In genomic region chr1:244414543-244414942, GRCh38 we compare ENCODE assay signal across 14 cellular contexts. TPM values are rescaled to one million over a fixed set of nuclear protein-coding genes. Genes with fewer than 3 reads are reported as not detected.
DNase-seq lines count a peak whose midpoint lies in the region; ATAC-seq and TF ChIP-seq lines count a peak whose summit lies in the region.
"Had no signal": no experiment of that assay in that cellular context is flagged by ENCODE, and none has a peak within 500 bp of the region (broad histone marks: within the 10 kb centered on the region; RNA-seq: fewer than 3 reads in every experiment).

No MANE protein-coding gene starts in this region.

- DNase-seq in AG08396 (ENCODE audit: low spot score), result peak; percentile 55
- DNase-seq in HT1080 (ENCODE audit: low read depth), result peak; percentile 43
- DNase-seq in cardiac fibroblast (ENCODE audit: low read depth in 2 of 2), result peak; percentile 77 to 79
- peak; percentile 59 for DNase-seq in islet precursor cell
- DNase-seq in posterior vena cava (ENCODE audit: low spot score), result no peak
- DNase-seq in testis, result no peak
- DNase-seq in SKM-1 (lab: John Stamatoyannopoulos, UW; ENCODE audit: unreplicated experiment), result no peak
- DNase-seq: activated CD8-positive, alpha-beta memory T cell treated with anti-CD3 and anti-CD28 coated beads, Interleukin-2, amount 50 U/mL, for 48 hours; caudate nucleus; CD4-positive, CD25-positive, alpha-beta regulatory T cell; NCI-H345; Peyer's patch; thyroid gland had no signal

- WGBS in testis, 2 donors, result 86 to 88% methylated on average over 1 of the region's 1 CpG

- TF ChIP-seq CTCF in cardiac fibroblast (IDR thresholded peaks at IDR 0.05; ENCODE audit: low read depth, low read length), result peak; percentile 66
- no peak for TF ChIP-seq CTCF in testis (IDR thresholded peaks at IDR 0.05)

- no peak overlapping the region for H3K27ac ChIP-seq in testis
- H3K27ac ChIP-seq: Peyer's patch, thyroid gland had no signal

- H3K4me3 ChIP-seq in cardiac fibroblast (replicated peaks in 1 of 2; ENCODE audit: low read depth in 2 of 2, low read length in 2 of 2), result no peak overlapping the region
- no peak overlapping the region for H3K4me3 ChIP-seq in testis
- H3K4me3 ChIP-seq: Peyer's patch, thyroid gland had no signal

- no peak for TF ChIP-seq POLR2A in testis (IDR thresholded peaks at IDR 0.05)

- no peaks in the 10 kb centered on the region for H3K9me3 ChIP-seq in testis
- H3K9me3 ChIP-seq: Peyer's patch, thyroid gland had no signal

- no peaks in the 10 kb centered on the region for H3K27me3 ChIP-seq in testis
- H3K27me3 ChIP-seq: Peyer's patch, thyroid gland had no signal

- intact Hi-C loops in posterior vena cava (cut with DNase I), result loop anchor here in 1 of 2 donors (1.0 kb wide), 1 partner anchor 32 kb away; no protein-coding TSS in a partner anchor
- intact Hi-C loops in testis (cut with DNase I; ENCODE audit: low total_unique reads), result no loop called here

- no peaks in the 10 kb centered on the region for H3K4me1 ChIP-seq in testis
- H3K4me1 ChIP-seq: Peyer's patch, thyroid gland had no signal

- H3K36me3 ChIP-seq in testis (ENCODE audit: low read depth, missing control alignments), result no peaks in the 10 kb centered on the region

- no peak for ATAC-seq in HG03571 (IDR thresholded peaks at IDR 0.05; ENCODE audit: unreplicated experiment)

RNA-seq across cellular contexts. Expression of gene ADSS2, which starts 37.2 kb away (rescaled TPM):
- total RNA-seq in HT1080 (2014; rRNA removed; shearing (Covaris generic)), result 43.3 and 53.1 TPM in 2 replicates
- 58.8 and 65.1 TPM in 2 replicates for polyA plus RNA-seq in HT1080 (2015; cell fraction: cytosol; rRNA removed)
- 59.9 and 60.2 TPM in 2 replicates for polyA plus RNA-seq in HT1080 (2015; cell fraction: nucleus; rRNA removed)
- 10 to 100 TPM; 30.8 to 31.8 TPM for total RNA-seq in posterior vena cava
- 10 to 100 TPM; 61.0 to 76.3 TPM for total RNA-seq in testis
- 96.2 TPM for polyA plus RNA-seq in testis (ENCODE audit: insufficient read depth, low read depth, low replicate concordance)

RNA-seq across cellular contexts. Expression of gene CATSPERE, which starts 46.5 kb away (rescaled TPM):
- total RNA-seq in HT1080 (2014; rRNA removed; shearing (Covaris generic)), result 0.10 TPM in 1 of 2 replicates, not detected in the other
- not detected in 2 replicates for polyA plus RNA-seq in HT1080 (2015; cell fraction: cytosol; rRNA removed)
- polyA plus RNA-seq in HT1080 (2015; cell fraction: nucleus; rRNA removed), result 0.15 TPM in 1 of 2 replicates, not detected in the other
- total RNA-seq in posterior vena cava (1 to 10 TPM; 1.5 TPM), testis (10 to 100 TPM; 10.4 to 15.7 TPM)
- polyA plus RNA-seq in testis (ENCODE audit: insufficient read depth, low read depth, low replicate concordance), result 46.0 TPM

Comparison
In these comparisons a context has a peak if more than half of its experiments do, and no peak if none do; other contexts are left out.
1. DNase-seq: peak in AG08396 (single experiment), HT1080 (single experiment), cardiac fibroblast (2 of 2) and islet precursor cell (single experiment); none in posterior vena cava (single experiment), testis (single experiment) and SKM-1 (single experiment).
2. RNA of gene CATSPERE, which starts 46.5 kb away (total RNA-seq): 10.4 to 15.7 TPM in testis; 1.5 TPM in posterior vena cava and 0.10 TPM in HT1080; every median in the first group is over 4 times any median in the second.